ENCODE assay signal across 1 cellular context in genomic region chr12:88035907-88036289, GRCh38.
TF ChIP-seq lines count a peak whose summit lies in the region.

No MANE protein-coding gene starts in this region.

TF ChIP-seq in WTC11, 78 proteins besides CTCF, POLR2A, EP300 and RAD21 (continued from another document):
- TF ChIP-seq AFF4 (CRISPR knock-in tag; IDR thresholded peaks at IDR 0.05; ENCODE audit: borderline replicate concordance) (no peak), ZNF121 (CRISPR knock-in tag; IDR thresholded peaks at IDR 0.05) (no peak), IRF1 (CRISPR knock-in tag; IDR thresholded peaks at IDR 0.05) (no peak), USF2 (CRISPR knock-in tag; IDR thresholded peaks at IDR 0.05) (no peak), NR2C2 (CRISPR knock-in tag; IDR thresholded peaks at IDR 0.05) (no peak), ARID4B (CRISPR knock-in tag; IDR thresholded peaks at IDR 0.05; ENCODE audit: borderline replicate concordance) (no peak), FOXK1 (CRISPR knock-in tag; IDR thresholded peaks at IDR 0.05) (no peak), HMGA2 (CRISPR knock-in tag; IDR thresholded peaks at IDR 0.05) (no peak), TCF7 (CRISPR knock-in tag; IDR thresholded peaks at IDR 0.05; ENCODE audit: low read depth) (no peak), NR3C1 (CRISPR knock-in tag; conservative IDR thresholded peaks at IDR 0.05; ENCODE audit: low read depth) (no peak), PREB (CRISPR knock-in tag; IDR thresholded peaks at IDR 0.05; ENCODE audit: borderline replicate concordance) (no peak), STAT6 (CRISPR knock-in tag; conservative IDR thresholded peaks at IDR 0.05; ENCODE audit: low read depth) (no peak)
